1 cellular context compared by ENCODE assay signal in the genomic region with DNA sequence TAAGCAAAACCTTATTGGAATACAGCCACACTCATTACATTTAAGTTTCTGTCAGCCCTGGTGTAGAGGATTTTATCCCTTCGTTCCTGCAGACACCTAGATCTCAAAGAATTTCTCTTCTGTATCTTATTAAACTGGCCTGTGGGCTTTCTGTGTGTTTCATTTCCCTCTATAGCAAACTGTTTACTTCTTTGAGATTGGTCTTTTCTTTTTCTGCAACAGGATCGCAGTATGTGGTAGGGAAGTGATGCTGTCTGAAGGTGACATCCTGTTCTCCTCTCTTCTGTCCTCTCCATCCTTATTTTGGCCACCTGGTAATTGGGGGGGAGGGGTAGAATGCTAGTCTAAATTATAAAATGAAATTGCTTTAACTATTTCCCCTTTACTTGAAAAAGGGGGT.
TF ChIP-seq lines count a peak whose summit lies in the region.

No MANE protein-coding gene starts in this region.

TF ChIP-seq in WTC11, 78 proteins besides CTCF, POLR2A, EP300 and RAD21 (continued from another document):
- TF ChIP-seq, protein P1, sequence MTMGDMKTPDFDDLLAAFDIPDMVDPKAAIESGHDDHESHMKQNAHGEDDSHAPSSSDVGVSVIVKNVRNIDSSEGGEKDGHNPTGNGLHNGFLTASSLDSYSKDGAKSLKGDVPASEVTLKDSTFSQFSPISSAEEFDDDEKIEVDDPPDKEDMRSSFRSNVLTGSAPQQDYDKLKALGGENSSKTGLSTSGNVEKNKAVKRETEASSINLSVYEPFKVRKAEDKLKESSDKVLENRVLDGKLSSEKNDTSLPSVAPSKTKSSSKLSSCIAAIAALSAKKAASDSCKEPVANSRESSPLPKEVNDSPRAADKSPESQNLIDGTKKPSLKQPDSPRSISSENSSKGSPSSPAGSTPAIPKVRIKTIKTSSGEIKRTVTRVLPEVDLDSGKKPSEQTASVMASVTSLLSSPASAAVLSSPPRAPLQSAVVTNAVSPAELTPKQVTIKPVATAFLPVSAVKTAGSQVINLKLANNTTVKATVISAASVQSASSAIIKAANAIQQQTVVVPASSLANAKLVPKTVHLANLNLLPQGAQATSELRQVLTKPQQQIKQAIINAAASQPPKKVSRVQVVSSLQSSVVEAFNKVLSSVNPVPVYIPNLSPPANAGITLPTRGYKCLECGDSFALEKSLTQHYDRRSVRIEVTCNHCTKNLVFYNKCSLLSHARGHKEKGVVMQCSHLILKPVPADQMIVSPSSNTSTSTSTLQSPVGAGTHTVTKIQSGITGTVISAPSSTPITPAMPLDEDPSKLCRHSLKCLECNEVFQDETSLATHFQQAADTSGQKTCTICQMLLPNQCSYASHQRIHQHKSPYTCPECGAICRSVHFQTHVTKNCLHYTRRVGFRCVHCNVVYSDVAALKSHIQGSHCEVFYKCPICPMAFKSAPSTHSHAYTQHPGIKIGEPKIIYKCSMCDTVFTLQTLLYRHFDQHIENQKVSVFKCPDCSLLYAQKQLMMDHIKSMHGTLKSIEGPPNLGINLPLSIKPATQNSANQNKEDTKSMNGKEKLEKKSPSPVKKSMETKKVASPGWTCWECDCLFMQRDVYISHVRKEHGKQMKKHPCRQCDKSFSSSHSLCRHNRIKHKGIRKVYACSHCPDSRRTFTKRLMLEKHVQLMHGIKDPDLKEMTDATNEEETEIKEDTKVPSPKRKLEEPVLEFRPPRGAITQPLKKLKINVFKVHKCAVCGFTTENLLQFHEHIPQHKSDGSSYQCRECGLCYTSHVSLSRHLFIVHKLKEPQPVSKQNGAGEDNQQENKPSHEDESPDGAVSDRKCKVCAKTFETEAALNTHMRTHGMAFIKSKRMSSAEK (CRISPR knock-in tag; IDR thresholded peaks at IDR 0.05; ENCODE audit: borderline replicate concordance), result no peak
- TF ChIP-seq RELA (CRISPR knock-in tag; IDR thresholded peaks at IDR 0.05; ENCODE audit: borderline replicate concordance) (no peak), JUN (CRISPR knock-in tag; IDR thresholded peaks at IDR 0.05) (no peak)
- TF ChIP-seq, protein P2, sequence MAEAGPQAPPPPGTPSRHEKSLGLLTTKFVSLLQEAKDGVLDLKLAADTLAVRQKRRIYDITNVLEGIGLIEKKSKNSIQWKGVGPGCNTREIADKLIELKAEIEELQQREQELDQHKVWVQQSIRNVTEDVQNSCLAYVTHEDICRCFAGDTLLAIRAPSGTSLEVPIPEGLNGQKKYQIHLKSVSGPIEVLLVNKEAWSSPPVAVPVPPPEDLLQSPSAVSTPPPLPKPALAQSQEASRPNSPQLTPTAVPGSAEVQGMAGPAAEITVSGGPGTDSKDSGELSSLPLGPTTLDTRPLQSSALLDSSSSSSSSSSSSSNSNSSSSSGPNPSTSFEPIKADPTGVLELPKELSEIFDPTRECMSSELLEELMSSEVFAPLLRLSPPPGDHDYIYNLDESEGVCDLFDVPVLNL (CRISPR knock-in tag; IDR thresholded peaks at IDR 0.05; ENCODE audit: borderline replicate concordance, low read depth), result no peak
- TF ChIP-seq, protein P3, sequence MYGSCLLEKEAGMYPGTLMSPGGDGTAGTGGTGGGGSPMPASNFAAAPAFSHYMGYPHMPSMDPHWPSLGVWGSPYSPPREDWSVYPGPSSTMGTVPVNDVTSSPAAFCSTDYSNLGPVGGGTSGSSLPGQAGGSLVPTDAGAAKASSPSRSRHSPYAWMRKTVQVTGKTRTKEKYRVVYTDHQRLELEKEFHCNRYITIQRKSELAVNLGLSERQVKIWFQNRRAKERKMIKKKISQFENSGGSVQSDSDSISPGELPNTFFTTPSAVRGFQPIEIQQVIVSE (CRISPR knock-in tag; IDR thresholded peaks at IDR 0.05; ENCODE audit: borderline replicate concordance), result no peak
